Comparison of ENCODE assay signal across 12 cellular contexts in genomic region chr7:43700646-43701501, GRCh38. TPM values are rescaled to one million over a fixed set of nuclear protein-coding genes. Genes with fewer than 3 reads are reported as not detected.
A peak's percentile ranks its signal among the peaks of the same experiment; 100 is the strongest.
DNase-seq lines count a peak whose midpoint lies in the region; ATAC-seq and TF ChIP-seq lines count a peak whose summit lies in the region.
"Had no signal": no experiment of that assay in that cellular context is flagged by ENCODE, and none has a peak within 500 bp of the region (broad histone marks: within the 10 kb centered on the region; RNA-seq: fewer than 3 reads in every experiment).

No MANE protein-coding gene starts in this region.

- no peak overlapping the region for H3K56ac ChIP-seq in mesendoderm (ENCODE audit: low read length)

- H3K4me1 ChIP-seq in mesendoderm (ENCODE audit: control insufficient read depth, low read depth, low read length): peaks cover 3% of the 10 kb centered on the region

- no peak overlapping the region for H2AK5ac ChIP-seq in mesendoderm (ENCODE audit: low read length)

- H3K4me2 ChIP-seq in SU-DHL-6 (ENCODE audit: low read depth, low read length, poor library complexity, severe bottlenecking) (peak overlapping the region; percentile 68), mesendoderm (ENCODE audit: low read length) (no peak overlapping the region)

- H4K5ac ChIP-seq in mesendoderm (ENCODE audit: low read length): no peak overlapping the region

- no peaks in the 10 kb centered on the region for H3K9me3 ChIP-seq in SU-DHL-6 (ENCODE audit: insufficient read depth, low read length)
- H3K9me3 ChIP-seq: pancreas, tibial nerve had no signal

- H3K4me3 ChIP-seq in SU-DHL-6 (ENCODE audit: insufficient read depth, low read length, poor library complexity, severe bottlenecking) (no peak overlapping the region), mesendoderm (ENCODE audit: low read length) (no peak overlapping the region)
- H3K4me3 ChIP-seq: pancreas, tibial nerve had no signal

- TF ChIP-seq CTCF in SU-DHL-6 (IDR thresholded peaks at IDR 0.05; ENCODE audit: insufficient read depth, low read length, poor library complexity, severe bottlenecking) (no peak), RWPE1 (conservative IDR thresholded peaks at IDR 0.05; ENCODE audit: low read depth) (no peak)

- no peak overlapping the region for H2AFZ ChIP-seq in SU-DHL-6 (ENCODE audit: low read depth, low read length, severe bottlenecking)

- peaks cover 11% of the 10 kb centered on the region for H3K79me1 ChIP-seq in mesendoderm (ENCODE audit: low read length)

- H3K27ac ChIP-seq in SU-DHL-6 (ENCODE audit: low read depth, low read length): peak overlapping the region; percentile 83
- no peak overlapping the region for H3K27ac ChIP-seq in mesendoderm (ENCODE audit: low read depth, low read length)
- no peak overlapping the region for H3K27ac ChIP-seq in RWPE1
- H3K27ac ChIP-seq: pancreas, tibial nerve had no signal

- POLR2A ChIA-PET in RWPE1 (lab: Yijun Ruan, JAX; ENCODE audit: low non-redundant PET): no interaction called here

- H3K36me3 ChIP-seq in SU-DHL-6 (ENCODE audit: low read length): peaks cover 4% of the 10 kb centered on the region; the same call in 1 of the 2 replicates
- no peaks in the 10 kb centered on the region for H3K36me3 ChIP-seq in mesendoderm (ENCODE audit: control insufficient read depth, insufficient read depth, low read length)
- H3K36me3 ChIP-seq: pancreas had no signal

- no peak overlapping the region for H3K18ac ChIP-seq in mesendoderm (ENCODE audit: low read length)

- H3K27me3 ChIP-seq in SU-DHL-6 (ENCODE audit: low read length) (no peaks in the 10 kb centered on the region), mesendoderm (ENCODE audit: insufficient read depth, low read length, poor library complexity) (no peaks in the 10 kb centered on the region)
- H3K27me3 ChIP-seq: pancreas, tibial nerve had no signal

- H3F3A ChIP-seq in SU-DHL-6 (ENCODE audit: insufficient read depth): peaks cover 32% of the 10 kb centered on the region

- DNase-seq in SHP77 treated with DMSO at 0.1 percent for 48 hours (lab: John Stamatoyannopoulos, UW) (peak; percentile 5), SHP77 (lab: John Stamatoyannopoulos, UW) (no peak), mesendoderm (peak; percentile 38), NCI-H526 (lab: John Stamatoyannopoulos, UW) (no peak), RWPE1 (ENCODE audit: low spot score) (no peak), NCI-H748 (lab: John Stamatoyannopoulos, UW; ENCODE audit: unreplicated experiment) (no peak)
- DNase-seq: activated CD4-positive, alpha-beta T cell treated with anti-CD3 and anti-CD28 coated beads, Interleukin-2, amount 10 ng/mL, durations not matched to agents 24 days and 14 days; activated effector memory CD4-positive, alpha-beta T cell treated with Interleukin-2 at 50 U/mL for 16 hours; pancreas had no signal

- H2BK15ac ChIP-seq in mesendoderm (replicated peaks; ENCODE audit: low read depth): no peak overlapping the region

- WGBS in mesendoderm (ENCODE audit: extremely low coverage, insufficient coverage, low lambda C conversion rate): no CpG with 5 or more reads among the region's 2 CpGs

- H3K9ac ChIP-seq in SU-DHL-6 (ENCODE audit: low read length) (peak overlapping the region; percentile 53), mesendoderm (ENCODE audit: low read length) (no peak overlapping the region)

- H2BK120ac ChIP-seq in mesendoderm (ENCODE audit: low read depth, low read length): no peak overlapping the region

- H4K8ac ChIP-seq in mesendoderm (ENCODE audit: low read depth, low read length): no peak overlapping the region

- H3K9me2 ChIP-seq in SU-DHL-6 (replicated peaks; ENCODE audit: insufficient read depth, low read length): no peaks in the 10 kb centered on the region

- H4K20me1 ChIP-seq in SU-DHL-6 (ENCODE audit: low read depth, low read length): no peaks in the 10 kb centered on the region

- H3K79me2 ChIP-seq in SU-DHL-6 (ENCODE audit: insufficient read depth, low read length): peaks cover 97% of the 10 kb centered on the region
- H3K79me2 ChIP-seq in mesendoderm (ENCODE audit: control insufficient read depth, insufficient read depth, low read length): peaks cover 28% of the 10 kb centered on the region

- ATAC-seq in HG02798 (IDR thresholded peaks at IDR 0.05; ENCODE audit: poor library complexity, unreplicated experiment): peak; percentile 39

- CTCF ChIA-PET in RWPE1 (lab: Yijun Ruan, JAX): interaction anchor here (0.6 to 2.4 kb wide), 10 partner anchors 11 to 1585 kb away, joined by 3 to 44 read pairs (median 4); partner anchors contain the start of gene STK17A

- no peak overlapping the region for H3K4ac ChIP-seq in mesendoderm (ENCODE audit: low read depth, low read length)

- no peak overlapping the region for H3K23ac ChIP-seq in mesendoderm (ENCODE audit: low read length)

- H2BK5ac ChIP-seq in mesendoderm (ENCODE audit: low read length): no peak overlapping the region

RNA-seq across cellular contexts. Expression of gene COA1, which starts 28.4 kb away (rescaled TPM):
- polyA plus RNA-seq in mesendoderm (2013, experiment 1 of 2): 129 TPM
- polyA plus RNA-seq in mesendoderm (2013, experiment 2 of 2): 132 TPM

RNA-seq across cellular contexts. Expression of gene BLVRA, which starts 57.6 kb away (rescaled TPM):
- polyA plus RNA-seq in mesendoderm (2013, experiment 1 of 2): 19.1 TPM
- 17.7 TPM for polyA plus RNA-seq in mesendoderm (2013, experiment 2 of 2)

Comparison
In these comparisons a context has a peak if more than half of its experiments do, and no peak if none do; other contexts are left out.
1. DNase-seq: peak in SHP77 treated with DMSO at 0.1 percent for 48 hours (single experiment) and mesendoderm (single experiment); none in SHP77 (0 of 2), NCI-H526 (0 of 2), RWPE1 (single experiment) and NCI-H748 (single experiment).